9 cellular contexts compared by ENCODE assay signal in the genomic region with DNA sequence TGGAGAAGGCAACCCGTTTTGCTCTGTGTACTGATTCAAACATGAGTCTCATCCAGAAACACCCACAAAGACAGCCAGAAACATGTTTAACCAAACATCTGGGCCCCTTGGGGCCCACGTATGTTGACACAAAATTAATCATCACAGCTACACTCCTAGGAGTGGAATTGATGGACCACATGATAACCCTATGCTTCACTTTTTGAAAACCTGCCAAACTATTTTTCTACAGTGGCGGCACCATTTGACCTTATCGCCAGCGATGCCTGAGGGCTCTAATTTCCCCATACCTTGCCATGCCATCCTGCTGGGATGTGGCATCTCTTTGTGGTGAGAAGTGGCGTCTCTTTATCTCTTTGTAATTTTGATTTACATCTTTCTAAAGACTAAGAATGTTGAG. TPM values are rescaled to one million over a fixed set of nuclear protein-coding genes. Genes with fewer than 3 reads are reported as not detected.
DNase-seq lines count a peak whose midpoint lies in the region; ATAC-seq and TF ChIP-seq lines count a peak whose summit lies in the region.
"Had no signal": no experiment of that assay in that cellular context is flagged by ENCODE, and none has a peak within 500 bp of the region (broad histone marks: within the 10 kb centered on the region; RNA-seq: fewer than 3 reads in every experiment).

No MANE protein-coding gene starts in this region.

- no peaks in the 10 kb centered on the region for H3K9me3 ChIP-seq in vagina

- DNase-seq in NCI-H2196 (lab: John Stamatoyannopoulos, UW; ENCODE audit: unreplicated experiment), result peak; percentile 25
- DNase-seq in NCI-H2196 treated with DMSO at 0.1 percent for 48 hours (lab: John Stamatoyannopoulos, UW; ENCODE audit: unreplicated experiment), result no peak
- DNase-seq in LoVo (ENCODE audit: low spot score), result peak; percentile 27
- peak; percentile 66 for DNase-seq in SW480 (ENCODE audit: low spot score)
- DNase-seq in non-pigmented ciliary epithelial cell (ENCODE audit: low read depth), result peak; percentile 42
- DNase-seq in vagina (ENCODE audit: extremely low spot score in 2 of 2), result no peak
- DNase-seq in iPS-NIHi11 (ENCODE audit: low spot score), result no peak
- DNase-seq: stimulated activated CD4-positive, alpha-beta T cell treated with anti-CD3 and anti-CD28 coated beads, Interleukin-15, amount 100 ng/mL, for 24 hours had no signal

- H3K36me3 ChIP-seq in vagina, result no peaks in the 10 kb centered on the region

- no peak for TF ChIP-seq CTCF in vagina (IDR thresholded peaks at IDR 0.05)

- no peaks in the 10 kb centered on the region for H3K4me1 ChIP-seq in vagina

- intact Hi-C loops in vagina (cut with DNase I), result no loop called here

- no peak for TF ChIP-seq POLR2A in vagina (IDR thresholded peaks at IDR 0.05)

- no peak overlapping the region for H3K4me3 ChIP-seq in vagina

- no peak overlapping the region for H3K27ac ChIP-seq in vagina

- H3K27me3 ChIP-seq in vagina, result no peaks in the 10 kb centered on the region

- ATAC-seq in GM21528 (IDR thresholded peaks at IDR 0.05; ENCODE audit: low FRiP score, unreplicated experiment), result no peak

RNA-seq across cellular contexts. Expression of gene PSMG2, which starts 38.5 kb away (rescaled TPM):
- 56.2 TPM for total RNA-seq in vagina

RNA-seq across cellular contexts. Expression of gene CEP76, which starts 38.8 kb away (rescaled TPM):
- 8.6 TPM for total RNA-seq in vagina

Comparison
In these comparisons a context has a peak if more than half of its experiments do, and no peak if none do; other contexts are left out.
1. DNase-seq: peak in NCI-H2196 (single experiment), LoVo (single experiment), SW480 (single experiment) and non-pigmented ciliary epithelial cell (single experiment); none in NCI-H2196 treated with DMSO at 0.1 percent for 48 hours (single experiment), vagina (0 of 2) and iPS-NIHi11 (single experiment).